In the genomic region with DNA sequence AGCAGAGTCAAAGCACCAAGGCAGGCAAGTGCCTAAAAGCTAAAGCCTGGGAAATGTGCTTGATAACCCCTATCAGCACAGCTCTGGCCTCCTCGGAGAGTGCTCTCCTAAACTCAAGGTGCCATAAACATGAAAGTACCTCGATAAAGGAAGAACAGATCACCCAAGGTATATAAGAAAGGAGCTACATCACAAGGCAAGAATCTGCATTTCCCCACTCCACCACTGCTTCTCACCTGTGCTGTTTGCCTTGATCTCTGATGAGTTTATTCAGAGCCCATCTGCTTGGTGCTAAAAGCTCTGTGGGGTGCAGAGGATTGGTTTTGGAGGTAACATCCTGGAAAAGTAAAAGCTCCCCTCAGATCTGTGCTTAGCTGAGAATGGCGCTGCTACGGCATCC, we compare ENCODE assay signal across 32 cellular contexts.
"Had no signal": no experiment of that assay in that cellular context is flagged by ENCODE, and none has a peak within 500 bp of the region (broad histone marks: within the 10 kb centered on the region; RNA-seq: fewer than 3 reads in every experiment).

No MANE protein-coding gene starts in this region.

- H3K4me1 ChIP-seq: adrenal gland, body of pancreas, breast epithelium, Peyer's patch, SJCRH30 had no signal

- H3K27me3 Mint-ChIP-seq: activated CD4-positive, alpha-beta T cell treated with anti-CD3 and anti-CD28 coated beads, Interleukin-2, amount 10 ng/mL, durations not matched to agents 7 days and 5 days had no signal

- H3K9me3 Mint-ChIP-seq: activated CD4-positive, alpha-beta T cell treated with anti-CD3 and anti-CD28 coated beads, Interleukin-2, amount 10 ng/mL, durations not matched to agents 7 days and 5 days had no signal

- ATAC-seq: activated CD4-positive, alpha-beta T cell treated with anti-CD3 and anti-CD28 coated beads for 36 hours; activated CD4-positive, CD25-positive, alpha-beta regulatory T cell treated with anti-CD3 and anti-CD28 coated beads, Interleukin-2, amount 50 U/mL, for 24 hours; activated CD8-positive, alpha-beta T cell treated with anti-CD3 and anti-CD28 coated beads, Interleukin-2, amount 10 ng/mL, durations not matched to agents 7 days and 5 days; activated naive CD4-positive, alpha-beta T cell treated with anti-CD3 and anti-CD28 coated beads, Interleukin-2, amount 50 U/mL, for 72 hours; body of pancreas; PC-3 had no signal

- DNase-seq: activated CD4-positive, alpha-beta T cell treated with anti-CD3 and anti-CD28 coated beads for 36 hours; activated CD4-positive, alpha-beta T cell treated with anti-CD3 and anti-CD28 coated beads, Interleukin-2, amount 10 ng/mL, durations not matched to agents 7 days and 5 days; activated CD4-positive, alpha-beta T cell treated with anti-CD3 and anti-CD28 coated beads, Interleukin-2, amount 50 U/mL, for 48 hours; activated CD8-positive, alpha-beta T cell treated with anti-CD3 and anti-CD28 coated beads, Interleukin-2, amount 10 ng/mL, durations not matched to agents 7 days and 5 days; activated gamma-delta T cell treated with Interleukin-2 at 50 U/mL for 16 hours; activated naive CD4-positive, alpha-beta T cell treated with anti-CD3 and anti-CD28 coated beads for 36 hours; activated T-cell treated with anti-CD3 and anti-CD28 coated beads, Interleukin-2, amount 50 U/mL, for 24 hours; adrenal gland; body of pancreas; caudate nucleus; cerebellar nuclear complex; Kasumi-1; KG1; MG63; NCI-H1048; NCI-H1105 treated with DMSO at 0.1 percent for 48 hours; NCI-H1436; NCI-H1694; NCI-H1930; NCI-H2081 treated with DMSO at 0.1 percent for 48 hours; NCI-H345; NCI-H524 treated with DMSO at 0.1 percent for 48 hours; NK-92 treated with Interleukin-12 subunit alpha and Interleukin-12 subunit beta, amount 100 ng/mL, for 24 hours; PC-3; Peyer's patch; SHP77; T1000 had no signal

- H3K27ac ChIP-seq: adrenal gland, body of pancreas, breast epithelium, Peyer's patch, SJCRH30, SK-N-MC had no signal

- H3K4me3 ChIP-seq: adrenal gland, body of pancreas, breast epithelium, MG63, Peyer's patch, SJCRH30, SK-N-MC had no signal

- H3K36me3 ChIP-seq: adrenal gland, breast epithelium, MG63, Peyer's patch, SJCRH30 had no signal

- H3K4me3 Mint-ChIP-seq: activated CD4-positive, alpha-beta T cell treated with anti-CD3 and anti-CD28 coated beads for 36 hours; activated CD4-positive, alpha-beta T cell treated with anti-CD3 and anti-CD28 coated beads, Interleukin-2, amount 10 ng/mL, durations not matched to agents 7 days and 5 days; activated CD8-positive, alpha-beta T cell treated with anti-CD3 and anti-CD28 coated beads, Interleukin-2, amount 10 ng/mL, durations not matched to agents 7 days and 5 days; activated naive CD4-positive, alpha-beta T cell treated with anti-CD3 and anti-CD28 coated beads for 36 hours; activated T-cell treated with anti-CD3 and anti-CD28 coated beads, Interleukin-2, amount 50 U/mL, for 24 hours had no signal

- H3K27ac Mint-ChIP-seq: activated CD4-positive, alpha-beta T cell treated with anti-CD3 and anti-CD28 coated beads for 36 hours; activated CD4-positive, alpha-beta T cell treated with anti-CD3 and anti-CD28 coated beads, Interleukin-2, amount 10 ng/mL, durations not matched to agents 7 days and 5 days; activated CD8-positive, alpha-beta T cell treated with anti-CD3 and anti-CD28 coated beads, Interleukin-2, amount 10 ng/mL, durations not matched to agents 7 days and 5 days; activated naive CD4-positive, alpha-beta T cell treated with anti-CD3 and anti-CD28 coated beads for 36 hours; activated T-cell treated with anti-CD3 and anti-CD28 coated beads, Interleukin-2, amount 50 U/mL, for 24 hours had no signal

- H3K36me3 Mint-ChIP-seq: activated naive CD4-positive, alpha-beta T cell treated with anti-CD3 and anti-CD28 coated beads, Interleukin-2, amount 50 U/mL, for 72 hours had no signal

- H3K27me3 ChIP-seq: adrenal gland, body of pancreas, breast epithelium, MG63, Peyer's patch, SJCRH30 had no signal

- H3K4me1 Mint-ChIP-seq: activated CD4-positive, alpha-beta T cell treated with anti-CD3 and anti-CD28 coated beads for 36 hours; activated CD4-positive, alpha-beta T cell treated with anti-CD3 and anti-CD28 coated beads, Interleukin-2, amount 10 ng/mL, durations not matched to agents 7 days and 5 days had no signal

- H3K9me3 ChIP-seq: adrenal gland, body of pancreas, breast epithelium, MG63, Peyer's patch had no signal
